ENCODE assay signal across 18 cellular contexts in genomic region chr9:13750061-13750460, GRCh38.
A peak's percentile ranks its signal among the peaks of the same experiment; 100 is the strongest.
DNase-seq lines count a peak whose midpoint lies in the region; ATAC-seq and TF ChIP-seq lines count a peak whose summit lies in the region.
"Had no signal": no experiment of that assay in that cellular context is flagged by ENCODE, and none has a peak within 500 bp of the region (broad histone marks: within the 10 kb centered on the region; RNA-seq: fewer than 3 reads in every experiment).

No MANE protein-coding gene starts in this region.

- no peaks in the 10 kb centered on the region for H4K20me1 ChIP-seq in GM23248 (ENCODE audit: insufficient read depth)

- H3K79me2 ChIP-seq in GM23248 (ENCODE audit: insufficient read depth), result no peaks in the 10 kb centered on the region
- H3K79me2 ChIP-seq: parathyroid adenoma had no signal

- POLR2A ChIA-PET in RWPE1 (lab: Yijun Ruan, JAX; ENCODE audit: low non-redundant PET), result no interaction called here

- H3F3A ChIP-seq in GM23248 (ENCODE audit: insufficient read depth), result no peaks in the 10 kb centered on the region

- H3K4me1 ChIP-seq in GM23248 (ENCODE audit: insufficient read depth), result 0 out of 2 replicates have a peak, but pooled peaks cover 5% of the 10 kb centered on the region
- H3K4me1 ChIP-seq: parathyroid adenoma, thyroid gland had no signal

- no peaks in the 10 kb centered on the region for H3K9me2 ChIP-seq in GM23248 (ENCODE audit: insufficient read depth)

- H3K9ac ChIP-seq in GM23248, result no peak overlapping the region
- H3K9ac ChIP-seq: parathyroid adenoma had no signal

- DNase-seq in GM23248, result peak; percentile 68
- DNase-seq in RWPE1 (ENCODE audit: low spot score), result peak; percentile 22
- peak; percentile 63 for DNase-seq in fibroblast of mammary gland (ENCODE audit: low read depth)
- DNase-seq in retinal pigment epithelial cell (ENCODE audit: low read depth), result peak; percentile 43
- no peak for DNase-seq in stimulated activated effector memory CD8-positive, alpha-beta T cell treated with anti-CD3 and anti-CD28 coated beads, Interleukin-12 subunit alpha, Interleukin-12 subunit beta, amount 100 ng/mL, for 72 hours (ENCODE audit: low spot score in 2 of 2)
- no peak for DNase-seq in activated CD4-positive, alpha-beta T cell treated with anti-CD3 and anti-CD28 coated beads, Interleukin-2, amount 50 U/mL, for 1 hour
- DNase-seq in activated T-helper 2 cell treated with anti-CD3 and anti-CD28 coated beads, Interferon-gamma antibody, Interleukin-2, Interleukin-4, amounts not matched to agents 10 μg/mL and 5 μg/mL and 100 μg/mL, durations not matched to agents 14 hours and 24 hours and 36 hours (ENCODE audit: low spot score), result no peak
- DNase-seq: activated CD4-positive, alpha-beta T cell treated with anti-CD3 and anti-CD28 coated beads for 4 hours; activated T-cell treated with anti-CD3 and anti-CD28 coated beads, Interleukin-2, amount 50 U/mL, for 72 hours; anterior cingulate cortex; mesendoderm; NCI-H345; stimulated activated CD4-positive, alpha-beta T cell treated with anti-CD3 and anti-CD28 coated beads, Interleukin-15, amount 100 ng/mL, for 24 hours; T-helper 2 cell; thyroid gland had no signal

- no peaks in the 10 kb centered on the region for H3K36me3 ChIP-seq in GM23248 (ENCODE audit: low read depth)
- H3K36me3 ChIP-seq: thyroid gland had no signal

- no peak overlapping the region for H3K4me2 ChIP-seq in GM23248 (ENCODE audit: unreplicated experiment)

- H3K4me3 ChIP-seq in GM23248 (no peak overlapping the region), fibroblast of mammary gland (ENCODE audit: control insufficient read depth, low read depth, low read length) (no peak overlapping the region), retinal pigment epithelial cell (ENCODE audit: low read length) (no peak overlapping the region)
- H3K4me3 ChIP-seq: GM12878, thyroid gland had no signal

- in situ Hi-C loops in GM23248 (cut with MboI), result no loop called here

- no peaks in the 10 kb centered on the region for H3K4me1 Mint-ChIP-seq in stimulated activated effector memory CD8-positive, alpha-beta T cell treated with anti-CD3 and anti-CD28 coated beads, Interleukin-12 subunit alpha, Interleukin-12 subunit beta, amount 100 ng/mL, for 72 hours
- H3K4me1 Mint-ChIP-seq in activated T-helper 2 cell treated with anti-CD3 and anti-CD28 coated beads, Interferon-gamma antibody, Interleukin-2, Interleukin-4, amounts not matched to agents 10 μg/mL and 5 μg/mL and 100 μg/mL, durations not matched to agents 14 hours and 24 hours and 36 hours (ENCODE audit: low read depth), result no peaks in the 10 kb centered on the region

- H3K27ac ChIP-seq in GM23248 (no peak overlapping the region), RWPE1 (no peak overlapping the region)
- H3K27ac ChIP-seq: parathyroid adenoma, thyroid gland had no signal

- H2AFZ ChIP-seq in GM23248, result no peak overlapping the region
- H2AFZ ChIP-seq: parathyroid adenoma had no signal

- WGBS in GM23248 (ENCODE audit: low coverage in 1 of 2, low lambda C conversion rate in 2 of 2, missing lambda C conversion rate in 2 of 2), 2 experiments, result 61 to 67% methylated on average over 4 of the region's 4 CpGs

- H3K36me3 Mint-ChIP-seq in stimulated activated effector memory CD8-positive, alpha-beta T cell treated with anti-CD3 and anti-CD28 coated beads, Interleukin-12 subunit alpha, Interleukin-12 subunit beta, amount 100 ng/mL, for 72 hours, result no peaks in the 10 kb centered on the region
- H3K36me3 Mint-ChIP-seq in activated T-helper 2 cell treated with anti-CD3 and anti-CD28 coated beads, Interferon-gamma antibody, Interleukin-2, Interleukin-4, amounts not matched to agents 10 μg/mL and 5 μg/mL and 100 μg/mL, durations not matched to agents 14 hours and 24 hours and 36 hours (ENCODE audit: low read depth), result no peaks in the 10 kb centered on the region

- peaks cover 17% of the 10 kb centered on the region for H3K9me3 Mint-ChIP-seq in stimulated activated effector memory CD8-positive, alpha-beta T cell treated with anti-CD3 and anti-CD28 coated beads, Interleukin-12 subunit alpha, Interleukin-12 subunit beta, amount 100 ng/mL, for 72 hours
- H3K9me3 Mint-ChIP-seq in activated T-helper 2 cell treated with anti-CD3 and anti-CD28 coated beads, Interferon-gamma antibody, Interleukin-2, Interleukin-4, amounts not matched to agents 10 μg/mL and 5 μg/mL and 100 μg/mL, durations not matched to agents 14 hours and 24 hours and 36 hours, result peaks cover 16% of the 10 kb centered on the region

- H3K27ac Mint-ChIP-seq in stimulated activated effector memory CD8-positive, alpha-beta T cell treated with anti-CD3 and anti-CD28 coated beads, Interleukin-12 subunit alpha, Interleukin-12 subunit beta, amount 100 ng/mL, for 72 hours, result no peak overlapping the region
- no peak overlapping the region for H3K27ac Mint-ChIP-seq in activated T-helper 2 cell treated with anti-CD3 and anti-CD28 coated beads, Interferon-gamma antibody, Interleukin-2, Interleukin-4, amounts not matched to agents 10 μg/mL and 5 μg/mL and 100 μg/mL, durations not matched to agents 14 hours and 24 hours and 36 hours
- H3K27ac Mint-ChIP-seq: activated T-cell treated with anti-CD3 and anti-CD28 coated beads, Interleukin-2, amount 50 U/mL, for 72 hours had no signal

- no peak for ATAC-seq in stimulated activated effector memory CD8-positive, alpha-beta T cell treated with anti-CD3 and anti-CD28 coated beads, Interleukin-12 subunit alpha, Interleukin-12 subunit beta, amount 100 ng/mL, for 72 hours
- no peak for ATAC-seq in GM18909 (IDR thresholded peaks at IDR 0.05; ENCODE audit: poor library complexity, unreplicated experiment)
- ATAC-seq: activated T-cell treated with anti-CD3 and anti-CD28 coated beads, Interleukin-2, amount 50 U/mL, for 72 hours; GM12878 had no signal

- TF ChIP-seq CTCF in RWPE1 (conservative IDR thresholded peaks at IDR 0.05; ENCODE audit: low read depth) (no peak), fibroblast of mammary gland (conservative IDR thresholded peaks at IDR 0.05; ENCODE audit: control insufficient read depth, insufficient read depth, low read depth, low read length) (no peak), retinal pigment epithelial cell (conservative IDR thresholded peaks at IDR 0.05; ENCODE audit: low read depth, low read length) (no peak)

- no peaks in the 10 kb centered on the region for H3K9me3 ChIP-seq in GM23248 (ENCODE audit: low read depth)
- H3K9me3 ChIP-seq: thyroid gland had no signal

- no peaks in the 10 kb centered on the region for H3K27me3 Mint-ChIP-seq in activated T-helper 2 cell treated with anti-CD3 and anti-CD28 coated beads, Interferon-gamma antibody, Interleukin-2, Interleukin-4, amounts not matched to agents 10 μg/mL and 5 μg/mL and 100 μg/mL, durations not matched to agents 14 hours and 24 hours and 36 hours (ENCODE audit: low read depth)

- intact Hi-C loops in activated T-helper 2 cell treated with anti-CD3 and anti-CD28 coated beads, Interferon-gamma antibody, Interleukin-2, Interleukin-4, amounts not matched to agents 10 μg/mL and 5 μg/mL and 100 μg/mL, durations not matched to agents 14 hours and 24 hours and 36 hours (cut with micrococcal nuclease), result no loop called here

- H3K27me3 ChIP-seq in GM23248 (replicated peaks; ENCODE audit: insufficient read depth), result 0 out of 2 replicates have a peak, but pooled peaks cover 4% of the 10 kb centered on the region
- H3K27me3 ChIP-seq: thyroid gland had no signal

- CTCF ChIA-PET in RWPE1 (lab: Yijun Ruan, JAX), result no interaction called here

- H3K4me3 Mint-ChIP-seq in stimulated activated effector memory CD8-positive, alpha-beta T cell treated with anti-CD3 and anti-CD28 coated beads, Interleukin-12 subunit alpha, Interleukin-12 subunit beta, amount 100 ng/mL, for 72 hours, result no peak overlapping the region
- no peak overlapping the region for H3K4me3 Mint-ChIP-seq in activated T-helper 2 cell treated with anti-CD3 and anti-CD28 coated beads, Interferon-gamma antibody, Interleukin-2, Interleukin-4, amounts not matched to agents 10 μg/mL and 5 μg/mL and 100 μg/mL, durations not matched to agents 14 hours and 24 hours and 36 hours (ENCODE audit: low read depth)
- H3K4me3 Mint-ChIP-seq: activated T-cell treated with anti-CD3 and anti-CD28 coated beads, Interleukin-2, amount 50 U/mL, for 72 hours had no signal

Comparison
In these comparisons a context has a peak if more than half of its experiments do, and no peak if none do; other contexts are left out.
1. DNase-seq: peak in GM23248 (single experiment), RWPE1 (single experiment), fibroblast of mammary gland (single experiment) and retinal pigment epithelial cell (single experiment); none in stimulated activated effector memory CD8-positive, alpha-beta T cell treated with anti-CD3 and anti-CD28 coated beads, Interleukin-12 subunit alpha, Interleukin-12 subunit beta, amount 100 ng/mL, for 72 hours (0 of 2), activated CD4-positive, alpha-beta T cell treated with anti-CD3 and anti-CD28 coated beads, Interleukin-2, amount 50 U/mL, for 1 hour (single experiment) and activated T-helper 2 cell treated with anti-CD3 and anti-CD28 coated beads, Interferon-gamma antibody, Interleukin-2, Interleukin-4, amounts not matched to agents 10 μg/mL and 5 μg/mL and 100 μg/mL, durations not matched to agents 14 hours and 24 hours and 36 hours (single experiment).